15 cellular contexts compared by ENCODE assay signal in genomic region chr3:50484681-50485263, GRCh38. TPM values are rescaled to one million over a fixed set of nuclear protein-coding genes. Genes with fewer than 3 reads are reported as not detected.
DNase-seq lines count a peak whose midpoint lies in the region; ATAC-seq and TF ChIP-seq lines count a peak whose summit lies in the region.
"Had no signal": no experiment of that assay in that cellular context is flagged by ENCODE, and none has a peak within 500 bp of the region (broad histone marks: within the 10 kb centered on the region; RNA-seq: fewer than 3 reads in every experiment).

No MANE protein-coding gene starts in this region.

- H3K9ac ChIP-seq in SK-N-MC (ENCODE audit: insufficient read length) (no peak overlapping the region), endodermal cell (ENCODE audit: extremely low read depth, low read length, poor library complexity, severe bottlenecking) (no peak overlapping the region), neuronal stem cell (ENCODE audit: low read depth, low read length, poor library complexity) (no peak overlapping the region)
- H3K9ac ChIP-seq: BLaER1 had no signal

- no peak overlapping the region for H2BK15ac ChIP-seq in neuronal stem cell (ENCODE audit: low read length)

- H2BK5ac ChIP-seq in neuronal stem cell (ENCODE audit: low read length) = peak overlapping the region; percentile 14

- TF ChIP-seq CTCF in HEK293 (tag by site-specific recombination; IDR thresholded peaks at IDR 0.05) = no peak
- no peak for TF ChIP-seq CTCF in endodermal cell (conservative IDR thresholded peaks at IDR 0.05)
- no peak for TF ChIP-seq CTCF in sigmoid colon (IDR thresholded peaks at IDR 0.05)
- TF ChIP-seq CTCF in activated CD8-positive, alpha-beta T cell treated with anti-CD3 and anti-CD28 coated beads for 36 hours (IDR thresholded peaks at IDR 0.05) = no peak

- H3K4me1 Mint-ChIP-seq in endodermal cell = peaks cover 1% of the 10 kb centered on the region
- peaks cover 27% of the 10 kb centered on the region for H3K4me1 Mint-ChIP-seq in activated CD8-positive, alpha-beta T cell treated with anti-CD3 and anti-CD28 coated beads for 36 hours (ENCODE audit: low read depth)

- H4K91ac ChIP-seq in neuronal stem cell (ENCODE audit: low read depth, low read length, poor library complexity) = no peak overlapping the region

- no peaks in the 10 kb centered on the region for H3K9me3 Mint-ChIP-seq in endodermal cell
- H3K9me3 Mint-ChIP-seq in activated CD8-positive, alpha-beta T cell treated with anti-CD3 and anti-CD28 coated beads for 36 hours = no peaks in the 10 kb centered on the region
- H3K9me3 Mint-ChIP-seq: CD8-positive, alpha-beta memory T cell had no signal

- no peak overlapping the region for H3K4ac ChIP-seq in neuronal stem cell (ENCODE audit: low read length)

- peak overlapping the region; percentile 55 for H2AFZ ChIP-seq in neuronal stem cell (ENCODE audit: low read length)

- TF ChIP-seq EP300 in sigmoid colon (IDR thresholded peaks at IDR 0.05) = no peak

- POLR2A ChIA-PET in HEK293 (lab: Yijun Ruan, JAX) = no interaction called here
- POLR2A ChIA-PET in activated CD8-positive, alpha-beta T cell treated with anti-CD3 and anti-CD28 coated beads for 36 hours (lab: Charles Lee) = no interaction called here

- H3K9me3 ChIP-seq in HEK293 (ENCODE audit: control insufficient read depth, insufficient read depth, low read depth, low read length) (no peaks in the 10 kb centered on the region), SK-N-MC (ENCODE audit: low read depth, low read length) (no peaks in the 10 kb centered on the region), endodermal cell (ENCODE audit: control insufficient read depth, low read length) (no peaks in the 10 kb centered on the region), neuronal stem cell (replicated peaks in 1 of 2; ENCODE audit: control insufficient read depth in 2 of 2, insufficient read depth in 1 of 2, low read depth in 1 of 2, low read length in 2 of 2) (peaks cover 0 to 2% of the 10 kb centered on the region in 2 donors), sigmoid colon (no peaks in the 10 kb centered on the region)
- H3K9me3 ChIP-seq: BLaER1 had no signal

- H3K4me3 Mint-ChIP-seq in endodermal cell = no peak overlapping the region
- H3K4me3 Mint-ChIP-seq in activated CD8-positive, alpha-beta T cell treated with anti-CD3 and anti-CD28 coated beads for 36 hours = no peak overlapping the region

- no peak for ATAC-seq in activated CD8-positive, alpha-beta T cell treated with anti-CD3 and anti-CD28 coated beads for 36 hours
- ATAC-seq: SK-N-SH treated with all-trans-retinoic acid at 6 μM for 48 hours had no signal

- H3K4me1 ChIP-seq in HEK293 (ENCODE audit: control insufficient read depth, insufficient read depth, low read length) = no peaks in the 10 kb centered on the region
- H3K4me1 ChIP-seq in endodermal cell (ENCODE audit: control insufficient read depth, insufficient read depth, low read length) = peaks cover 3% of the 10 kb centered on the region
- peaks cover 0 to 14% of the 10 kb centered on the region in 2 donors for H3K4me1 ChIP-seq in neuronal stem cell (ENCODE audit: control insufficient read depth in 2 of 2, insufficient read depth in 1 of 2, low read depth in 1 of 2, low read length in 2 of 2)
- no peaks in the 10 kb centered on the region for H3K4me1 ChIP-seq in sigmoid colon

- H3K79me1 ChIP-seq in neuronal stem cell (ENCODE audit: low read depth, low read length) = peaks cover under 1% of the 10 kb centered on the region

- no peak for TF ChIP-seq POLR2A in sigmoid colon (IDR thresholded peaks at IDR 0.05)

- CTCF ChIA-PET in HEK293 (lab: Yijun Ruan, JAX) = no interaction called here
- CTCF ChIA-PET in activated CD8-positive, alpha-beta T cell treated with anti-CD3 and anti-CD28 coated beads for 36 hours (lab: Charles Lee) = no interaction called here

- H3K4me2 ChIP-seq in neuronal stem cell (ENCODE audit: insufficient read depth, low read length, poor library complexity, severe bottlenecking) = no peak overlapping the region
- H3K4me2 ChIP-seq: BLaER1 had no signal

- no peaks in the 10 kb centered on the region for H3K36me3 ChIP-seq in HEK293 (ENCODE audit: control insufficient read depth in 2 of 2, insufficient read depth in 1 of 2, low read length in 2 of 2)
- H3K36me3 ChIP-seq in SK-N-MC (ENCODE audit: insufficient read depth, low read length) = no peaks in the 10 kb centered on the region
- no peaks in the 10 kb centered on the region for H3K36me3 ChIP-seq in endodermal cell (ENCODE audit: control insufficient read depth, insufficient read depth, low read length)
- H3K36me3 ChIP-seq in neuronal stem cell (replicated peaks in 1 of 2; ENCODE audit: control insufficient read depth in 2 of 2, insufficient read depth in 2 of 2, low read length in 2 of 2) = no peaks in the 10 kb centered on the region
- H3K36me3 ChIP-seq in sigmoid colon = no peaks in the 10 kb centered on the region
- H3K36me3 ChIP-seq: BLaER1 had no signal

- 83 to 93% methylated on average over 2 to 9 of the region's 9 CpGs for WGBS in endodermal cell (ENCODE audit: insufficient coverage in 1 of 2, insufficient read length in 1 of 2), 2 experiments
- no CpG with 5 or more reads among the region's 9 CpGs for WGBS in neuronal stem cell (ENCODE audit: extremely low coverage in 2 of 2, insufficient read length in 2 of 2, insufficient replicate concordance in 1 of 2), 2 donors
- WGBS in sigmoid colon, 2 donors = 54 to 73% methylated on average over 9 of the region's 9 CpGs

- H3K4me3 ChIP-seq in HEK293 (ENCODE audit: low read depth, low read length) = no peak overlapping the region
- H3K4me3 ChIP-seq in SK-N-MC = no peak overlapping the region
- no peak overlapping the region for H3K4me3 ChIP-seq in endodermal cell (ENCODE audit: low read length)
- no peak overlapping the region for H3K4me3 ChIP-seq in neuronal stem cell (ENCODE audit: low read length in 2 of 2)
- H3K4me3 ChIP-seq in sigmoid colon = no peak overlapping the region
- H3K4me3 ChIP-seq: BLaER1 had no signal

- no peak overlapping the region for H3K18ac ChIP-seq in neuronal stem cell (ENCODE audit: low read length)

- no peak overlapping the region for H3K27ac ChIP-seq in HEK293 (ENCODE audit: extremely low read depth, low read depth, low read length)
- H3K27ac ChIP-seq in SK-N-MC = 0 out of 2 replicates have a peak overlapping the region, but pooled peaks have one; percentile 36
- peak overlapping the region; percentile 22 for H3K27ac ChIP-seq in endodermal cell (ENCODE audit: low read depth, low read length)
- no peak overlapping the region for H3K27ac ChIP-seq in neuronal stem cell (replicated peaks; ENCODE audit: low read length)
- H3K27ac ChIP-seq in sigmoid colon = no peak overlapping the region
- H3K27ac ChIP-seq: BLaER1 had no signal

- H2BK12ac ChIP-seq in neuronal stem cell (ENCODE audit: low read length) = no peak overlapping the region

- peak overlapping the region; percentile 18 for H2BK120ac ChIP-seq in neuronal stem cell (ENCODE audit: low read depth, low read length)

- H3K27me3 Mint-ChIP-seq in endodermal cell (ENCODE audit: insufficient read depth) = no peaks in the 10 kb centered on the region
- H3K27me3 Mint-ChIP-seq in activated CD8-positive, alpha-beta T cell treated with anti-CD3 and anti-CD28 coated beads for 36 hours = no peaks in the 10 kb centered on the region

- H4K8ac ChIP-seq in neuronal stem cell (ENCODE audit: low read depth, low read length) = no peak overlapping the region

- H3K14ac ChIP-seq in neuronal stem cell (ENCODE audit: low read length) = no peak overlapping the region

- H3K23ac ChIP-seq in neuronal stem cell (ENCODE audit: low read depth, low read length, poor library complexity) = no peak overlapping the region

- no peak overlapping the region for H2AK5ac ChIP-seq in neuronal stem cell (ENCODE audit: low read depth, low read length)

- intact Hi-C loops in sigmoid colon (cut with DNase I) = no loop called here
- intact Hi-C loops in activated CD8-positive, alpha-beta T cell treated with anti-CD3 and anti-CD28 coated beads for 36 hours (cut with micrococcal nuclease) = no loop called here

- H3K27ac Mint-ChIP-seq in endodermal cell = peak overlapping the region; percentile 5
- H3K27ac Mint-ChIP-seq in activated CD8-positive, alpha-beta T cell treated with anti-CD3 and anti-CD28 coated beads for 36 hours = no peak overlapping the region

- H3K27me3 ChIP-seq in endodermal cell (ENCODE audit: control insufficient read depth, insufficient read depth, low read length, poor library complexity, severe bottlenecking) (no peaks in the 10 kb centered on the region), neuronal stem cell (ENCODE audit: control insufficient read depth in 3 of 3, insufficient read depth in 3 of 3, low read depth in 1 of 3, low read length in 3 of 3) (peaks cover 0 to 10% (median 0%) of the 10 kb centered on the region in 3 experiments), sigmoid colon (no peaks in the 10 kb centered on the region)
- H3K27me3 ChIP-seq: BLaER1 had no signal

- DNase-seq in SK-N-MC (ENCODE audit: low read depth, low spot score) = no peak
- no peak for DNase-seq in endodermal cell
- no peak for DNase-seq in neuronal stem cell (ENCODE audit: low spot score)
- DNase-seq in sigmoid colon = no peak
- DNase-seq in hippocampal formation (lab: John Stamatoyannopoulos, UW) = no peak
- no peak for DNase-seq in activated CD8-positive, alpha-beta T cell treated with anti-CD3 and anti-CD28 coated beads for 36 hours
- DNase-seq: CD8-positive, alpha-beta memory T cell; H7; NCI-H146; NCI-H2107; NCI-H226; NCI-H748 treated with DMSO at 0.1 percent for 48 hours had no signal

- H3K36me3 Mint-ChIP-seq in endodermal cell (ENCODE audit: low read depth) = no peaks in the 10 kb centered on the region
- no peaks in the 10 kb centered on the region for H3K36me3 Mint-ChIP-seq in activated CD8-positive, alpha-beta T cell treated with anti-CD3 and anti-CD28 coated beads for 36 hours (ENCODE audit: low read depth)
- H3K36me3 Mint-ChIP-seq: CD8-positive, alpha-beta memory T cell had no signal

TF ChIP-seq in HEK293, 187 proteins besides CTCF, POLR2A, EP300 and RAD21:
- peak; percentile 81 for TF ChIP-seq GLIS1 (tag by site-specific recombination; IDR thresholded peaks at IDR 0.05)
- TF ChIP-seq ZBTB17 (tag by site-specific recombination; IDR thresholded peaks at IDR 0.05) = no peak
TF ChIP-seq in HEK293: peak in this region for 1.

RNA-seq across cellular contexts. Expression of gene CACNA2D2, which starts 18.7 kb away (rescaled TPM):
- total RNA-seq in endodermal cell (10 to 100 TPM; 17.6 to 20.7 TPM), sigmoid colon (1 to 10 TPM in 3 of 4 donors, under 1 TPM in 1; 0.49 to 1.7 (median 1.3) TPM)
- polyA plus RNA-seq in endodermal cell (2013, experiment 1 of 2) = 16.2 TPM
- 12.9 TPM for polyA plus RNA-seq in endodermal cell (2013, experiment 2 of 2)
- polyA plus RNA-seq in neuronal stem cell (2013, experiment 1 of 2) = 12.5 TPM
- 12.2 TPM for polyA plus RNA-seq in neuronal stem cell (2013, experiment 2 of 2)
- polyA plus RNA-seq in sigmoid colon = 1 to 10 TPM in 1 of 3 donors, under 1 TPM in 1, not detected in 1; 0.60 to 1.2 TPM
- 1 to 10 TPM; 1.6 to 2.1 TPM for total RNA-seq in activated CD8-positive, alpha-beta T cell treated with anti-CD3 and anti-CD28 coated beads for 36 hours

Comparison
In these comparisons a context has a peak if more than half of its experiments do, and no peak if none do; other contexts are left out.
1. H3K27ac ChIP-seq: peak in SK-N-MC (single experiment) and endodermal cell (single experiment); none in HEK293 (single experiment), neuronal stem cell (single experiment) and sigmoid colon (0 of 4).
2. RNA of gene CACNA2D2, which starts 18.7 kb away (total RNA-seq): 17.6 to 20.7 TPM in endodermal cell; 1.6 to 2.1 TPM in activated CD8-positive, alpha-beta T cell treated with anti-CD3 and anti-CD28 coated beads for 36 hours and 0.49 to 1.7 TPM in sigmoid colon; every median in the first group is over 4 times any median in the second.